8 cellular contexts compared by ENCODE assay signal in genomic region chr6:39189915-39190544, GRCh38. TPM values are rescaled to one million over a fixed set of nuclear protein-coding genes. Genes with fewer than 3 reads are reported as not detected.
DNase-seq lines count a peak whose midpoint lies in the region; ATAC-seq and TF ChIP-seq lines count a peak whose summit lies in the region.

No MANE protein-coding gene starts in this region.

- no peak overlapping the region for H4K8ac ChIP-seq in mesendoderm (ENCODE audit: low read depth, low read length)

- H2AK5ac ChIP-seq in mesendoderm (ENCODE audit: low read length): no peak overlapping the region

- H3K4me2 ChIP-seq in mesendoderm (ENCODE audit: low read length): no peak overlapping the region

- no peak overlapping the region for H2BK15ac ChIP-seq in mesendoderm (replicated peaks; ENCODE audit: low read depth)

- no peaks in the 10 kb centered on the region for H3K4me1 ChIP-seq in mesendoderm (ENCODE audit: control insufficient read depth, low read depth, low read length)

- H2BK5ac ChIP-seq in mesendoderm (ENCODE audit: low read length): no peak overlapping the region

- no peak for ATAC-seq in GM19455 (IDR thresholded peaks at IDR 0.05; ENCODE audit: unreplicated experiment)
- ATAC-seq in GM18502 (IDR thresholded peaks at IDR 0.05; ENCODE audit: poor library complexity, unreplicated experiment): no peak

- peak; percentile 79 for TF ChIP-seq CTCF in GM12873 (IDR thresholded peaks at IDR 0.05; ENCODE audit: insufficient read depth, low read depth, low read length, missing control alignments)

- no peak overlapping the region for H3K18ac ChIP-seq in mesendoderm (ENCODE audit: low read length)

- H2BK120ac ChIP-seq in mesendoderm (ENCODE audit: low read depth, low read length): no peak overlapping the region

- peak overlapping the region; percentile 67 for H3K56ac ChIP-seq in mesendoderm (ENCODE audit: low read length)

- WGBS in mesendoderm (ENCODE audit: extremely low coverage, insufficient coverage, low lambda C conversion rate): no CpG with 5 or more reads among the region's 15 CpGs

- H3K27me3 ChIP-seq in mesendoderm (ENCODE audit: insufficient read depth, low read length, poor library complexity): no peaks in the 10 kb centered on the region

- in situ Hi-C loops in ACHN (cut with HindIII; ENCODE audit: low pct_ligation_motif_present, low pct_unique_long_range_greater_than_20kb, low sequenced_read_pairs): no loop called here

- no peaks in the 10 kb centered on the region for H3K79me2 ChIP-seq in mesendoderm (ENCODE audit: control insufficient read depth, insufficient read depth, low read length)

- peaks cover 3% of the 10 kb centered on the region for H3K79me1 ChIP-seq in mesendoderm (ENCODE audit: low read length)

- H3K9ac ChIP-seq in mesendoderm (ENCODE audit: low read length): peak overlapping the region; percentile 27

- no peak overlapping the region for H3K23ac ChIP-seq in mesendoderm (ENCODE audit: low read length)

- no peak overlapping the region for H3K4ac ChIP-seq in mesendoderm (ENCODE audit: low read depth, low read length)

- H4K5ac ChIP-seq in mesendoderm (ENCODE audit: low read length): no peak overlapping the region

- no peak overlapping the region for H3K4me3 ChIP-seq in mesendoderm (ENCODE audit: low read length)

- DNase-seq in ACHN: peak; percentile 26
- peak; percentile 21 for DNase-seq in NCI-H2196 treated with DMSO at 0.1 percent for 48 hours (lab: John Stamatoyannopoulos, UW; ENCODE audit: unreplicated experiment)
- peak; percentile 21 for DNase-seq in cerebellar cortex (ENCODE audit: low spot score)
- peak; percentile 84 for DNase-seq in mesendoderm
- DNase-seq in COLO829 (ENCODE audit: low spot score): no peak

- H3K27ac ChIP-seq in mesendoderm (ENCODE audit: low read depth, low read length): no peak overlapping the region

- H3K36me3 ChIP-seq in mesendoderm (ENCODE audit: control insufficient read depth, insufficient read depth, low read length): peaks cover 2% of the 10 kb centered on the region

RNA-seq across cellular contexts. Expression of gene KCNK5, which starts 39.2 kb away (rescaled TPM):
- 8.2 TPM for polyA plus RNA-seq in mesendoderm (2013, experiment 1 of 2)
- 8.3 TPM for polyA plus RNA-seq in mesendoderm (2013, experiment 2 of 2)
